In the genomic region with DNA sequence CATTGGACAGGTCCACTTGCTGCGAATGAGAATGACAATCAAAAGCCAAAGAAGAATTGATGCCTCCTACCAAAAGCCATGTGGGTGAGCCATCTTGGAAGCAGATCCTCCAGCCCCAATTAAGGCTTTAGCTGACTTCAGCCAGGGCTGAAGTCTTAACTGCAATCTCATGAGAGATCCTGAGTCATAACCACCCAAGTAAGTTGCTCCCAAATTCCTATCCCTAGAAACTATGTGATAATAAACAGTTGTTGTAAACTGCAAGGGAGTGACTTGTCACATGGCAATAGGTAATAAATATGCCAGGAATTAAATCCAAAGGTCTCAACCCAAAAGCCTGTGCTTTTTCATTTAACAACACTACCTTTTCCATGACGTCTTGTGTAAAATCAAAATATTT, we compare ENCODE assay signal across 20 cellular contexts.
DNase-seq lines count a peak whose midpoint lies in the region; ATAC-seq and TF ChIP-seq lines count a peak whose summit lies in the region.
"Had no signal": no experiment of that assay in that cellular context is flagged by ENCODE, and none has a peak within 500 bp of the region (broad histone marks: within the 10 kb centered on the region; RNA-seq: fewer than 3 reads in every experiment).

No MANE protein-coding gene starts in this region.

- ATAC-seq in GM18517 (IDR thresholded peaks at IDR 0.05; ENCODE audit: unreplicated experiment) (no peak), GM18511 (IDR thresholded peaks at IDR 0.05; ENCODE audit: unreplicated experiment) (no peak)
- ATAC-seq: foreskin keratinocyte; stimulated activated naive B cell treated with anti-CD40 and anti-IgM and Interleukin-4, amounts not matched to agents 10 μg/mL and 1 μg/mL and 100 μg/mL, for 72 hours had no signal

- no peak for TF ChIP-seq CTCF in AG09309 (IDR thresholded peaks at IDR 0.05; ENCODE audit: control insufficient read depth, insufficient read depth, low read depth, low read length, missing control alignments)

- DNase-seq in AG09309 (ENCODE audit: low read depth) (peak; percentile 50), HT1080 (ENCODE audit: low read depth) (peak; percentile 17), astrocyte of the hippocampus (ENCODE audit: low read depth, low spot score) (peak; percentile 37), myocyte (ENCODE audit: low read depth) (peak; percentile 49), dermis blood vessel endothelial cell (no peak), C1 segment of cervical spinal cord (lab: John Stamatoyannopoulos, UW) (no peak)
- DNase-seq: activated CD4-positive, alpha-beta T cell treated with anti-CD3 and anti-CD28 coated beads, Interleukin-2, amount 10 ng/mL, durations not matched to agents 24 days and 14 days; activated CD8-positive, alpha-beta memory T cell treated with anti-CD3 and anti-CD28 coated beads, Interleukin-2, amount 50 U/mL, for 4 hours; activated gamma-delta T cell; aorta; NCI-H1694 treated with DMSO at 0.1 percent for 48 hours; NCI-H2227 treated with DMSO at 0.1 percent for 48 hours; NK-92 treated with Interleukin-12 subunit alpha and Interleukin-12 subunit beta, amount 100 ng/mL, for 24 hours; stimulated activated naive B cell treated with anti-CD40 and anti-IgM and Interleukin-4, amounts not matched to agents 10 μg/mL and 1 μg/mL and 100 μg/mL, for 72 hours; SW 1271 had no signal

- no peak overlapping the region for H3K4me3 ChIP-seq in AG09309 (ENCODE audit: control insufficient read depth, low read depth, low read length)
- H3K4me3 ChIP-seq: neural progenitor cell, tibial nerve had no signal

Comparison
In these comparisons a context has a peak if more than half of its experiments do, and no peak if none do; other contexts are left out.
1. DNase-seq: peak in AG09309 (single experiment), HT1080 (single experiment), astrocyte of the hippocampus (single experiment) and myocyte (single experiment); none in dermis blood vessel endothelial cell (single experiment) and C1 segment of cervical spinal cord (0 of 14).